ENCODE assay signal across 1 cellular context in the genomic region with DNA sequence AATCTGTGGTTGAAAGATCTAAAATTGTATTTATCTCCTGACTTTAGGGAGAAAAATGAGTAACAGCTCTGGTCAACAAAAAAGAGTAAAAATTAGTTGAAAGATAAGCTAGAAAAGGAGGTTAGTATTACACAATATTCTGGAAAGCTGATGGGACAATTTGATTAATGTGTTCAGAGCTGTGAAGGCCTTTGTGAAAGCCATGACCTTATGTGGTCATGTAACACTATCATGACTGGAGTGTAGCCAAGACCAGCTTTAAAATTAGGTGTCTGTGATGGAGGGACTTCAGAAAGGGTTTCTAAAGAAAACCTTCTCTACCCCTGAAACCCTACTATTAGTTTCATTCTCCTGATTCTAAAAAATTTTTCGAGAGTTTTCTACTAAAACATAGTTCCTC.
TF ChIP-seq lines count a peak whose summit lies in the region.

No MANE protein-coding gene starts in this region.

TF ChIP-seq in K562, 482 proteins besides CTCF, POLR2A, EP300 and RAD21 (continued from another document):
- TF ChIP-seq, protein P1, sequence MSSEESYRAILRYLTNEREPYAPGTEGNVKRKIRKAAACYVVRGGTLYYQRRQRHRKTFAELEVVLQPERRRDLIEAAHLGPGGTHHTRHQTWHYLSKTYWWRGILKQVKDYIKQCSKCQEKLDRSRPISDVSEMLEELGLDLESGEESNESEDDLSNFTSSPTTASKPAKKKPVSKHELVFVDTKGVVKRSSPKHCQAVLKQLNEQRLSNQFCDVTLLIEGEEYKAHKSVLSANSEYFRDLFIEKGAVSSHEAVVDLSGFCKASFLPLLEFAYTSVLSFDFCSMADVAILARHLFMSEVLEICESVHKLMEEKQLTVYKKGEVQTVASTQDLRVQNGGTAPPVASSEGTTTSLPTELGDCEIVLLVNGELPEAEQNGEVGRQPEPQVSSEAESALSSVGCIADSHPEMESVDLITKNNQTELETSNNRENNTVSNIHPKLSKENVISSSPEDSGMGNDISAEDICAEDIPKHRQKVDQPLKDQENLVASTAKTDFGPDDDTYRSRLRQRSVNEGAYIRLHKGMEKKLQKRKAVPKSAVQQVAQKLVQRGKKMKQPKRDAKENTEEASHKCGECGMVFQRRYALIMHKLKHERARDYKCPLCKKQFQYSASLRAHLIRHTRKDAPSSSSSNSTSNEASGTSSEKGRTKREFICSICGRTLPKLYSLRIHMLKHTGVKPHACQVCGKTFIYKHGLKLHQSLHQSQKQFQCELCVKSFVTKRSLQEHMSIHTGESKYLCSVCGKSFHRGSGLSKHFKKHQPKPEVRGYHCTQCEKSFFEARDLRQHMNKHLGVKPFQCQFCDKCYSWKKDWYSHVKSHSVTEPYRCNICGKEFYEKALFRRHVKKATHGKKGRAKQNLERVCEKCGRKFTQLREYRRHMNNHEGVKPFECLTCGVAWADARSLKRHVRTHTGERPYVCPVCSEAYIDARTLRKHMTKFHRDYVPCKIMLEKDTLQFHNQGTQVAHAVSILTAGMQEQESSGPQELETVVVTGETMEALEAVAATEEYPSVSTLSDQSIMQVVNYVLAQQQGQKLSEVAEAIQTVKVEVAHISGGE (CRISPR knock-in tag; IDR thresholded peaks at IDR 0.05) = no peak
- TF ChIP-seq, protein P2, sequence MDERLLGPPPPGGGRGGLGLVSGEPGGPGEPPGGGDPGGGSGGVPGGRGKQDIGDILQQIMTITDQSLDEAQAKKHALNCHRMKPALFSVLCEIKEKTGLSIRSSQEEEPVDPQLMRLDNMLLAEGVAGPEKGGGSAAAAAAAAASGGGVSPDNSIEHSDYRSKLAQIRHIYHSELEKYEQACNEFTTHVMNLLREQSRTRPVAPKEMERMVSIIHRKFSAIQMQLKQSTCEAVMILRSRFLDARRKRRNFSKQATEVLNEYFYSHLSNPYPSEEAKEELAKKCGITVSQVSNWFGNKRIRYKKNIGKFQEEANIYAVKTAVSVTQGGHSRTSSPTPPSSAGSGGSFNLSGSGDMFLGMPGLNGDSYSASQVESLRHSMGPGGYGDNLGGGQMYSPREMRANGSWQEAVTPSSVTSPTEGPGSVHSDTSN (CRISPR knock-in tag; IDR thresholded peaks at IDR 0.05; ENCODE audit: low read depth) = no peak
- TF ChIP-seq, protein P2 (tag; conservative IDR thresholded peaks at IDR 0.05; ENCODE audit: low read depth) = peak; percentile 92
- TF ChIP-seq ZNF41 (CRISPR knock-in tag; conservative IDR thresholded peaks at IDR 0.05) (no peak), SRF (CRISPR knock-in tag; IDR thresholded peaks at IDR 0.05) (peak; percentile 62 to 87; a peak in 3 of 4 replicates), BRF1 (IDR thresholded peaks at IDR 0.05; ENCODE audit: borderline replicate concordance, extremely low read depth, insufficient read length) (no peak), MEIS2 (IDR thresholded peaks at IDR 0.05; ENCODE audit: partially characterized antibody) (peak; percentile 91)
